Comparison of ENCODE assay signal across 26 cellular contexts in genomic region chr6:55260181-55260580, GRCh38.
"Had no signal": no experiment of that assay in that cellular context is flagged by ENCODE, and none has a peak within 500 bp of the region (broad histone marks: within the 10 kb centered on the region; RNA-seq: fewer than 3 reads in every experiment).

No MANE protein-coding gene starts in this region.

- H3K4me3 ChIP-seq: SJCRH30, SK-N-MC had no signal

- DNase-seq: activated CD4-positive, alpha-beta memory T cell treated with anti-CD3 and anti-CD28 coated beads for 36 hours; activated CD4-positive, alpha-beta T cell treated with anti-CD3 and anti-CD28 coated beads for 4 hours; activated CD4-positive, alpha-beta T cell treated with anti-CD3 and anti-CD28 coated beads, Interleukin-2, amount 50 U/mL, for 1 hour; activated CD8-positive, alpha-beta memory T cell treated with anti-CD3 and anti-CD28 coated beads, Interleukin-2, amount 50 U/mL, for 48 hours; activated effector memory CD4-positive, alpha-beta T cell treated with Interleukin-2 at 50 U/mL for 16 hours; activated naive CD4-positive, alpha-beta T cell treated with anti-CD3 and anti-CD28 coated beads, Interleukin-2, amount 10 ng/mL, durations not matched to agents 7 days and 5 days; activated naive CD8-positive, alpha-beta T cell treated with anti-CD3 and anti-CD28 coated beads, Interleukin-2, amount 50 U/mL, for 24 hours; activated T-cell treated with anti-CD3 and anti-CD28 coated beads, Interleukin-2, amount 50 U/mL, for 48 hours; amniotic stem cell; aorta; brain microvascular endothelial cell; central memory CD4-positive, alpha-beta T cell; MM.1S; MV-4-11; NCI-H1092; NCI-H1436 treated with DMSO at 0.1 percent for 48 hours; NCI-H1694 treated with DMSO at 0.1 percent for 48 hours; NCI-H2029; NCI-H2171 treated with DMSO at 0.1 percent for 48 hours; NCI-H2227 treated with DMSO at 0.1 percent for 48 hours; NCI-H446; NCI-H774; SHP77; SJCRH30 had no signal

- FAIRE-seq: TTC549 had no signal
